In the genomic region with DNA sequence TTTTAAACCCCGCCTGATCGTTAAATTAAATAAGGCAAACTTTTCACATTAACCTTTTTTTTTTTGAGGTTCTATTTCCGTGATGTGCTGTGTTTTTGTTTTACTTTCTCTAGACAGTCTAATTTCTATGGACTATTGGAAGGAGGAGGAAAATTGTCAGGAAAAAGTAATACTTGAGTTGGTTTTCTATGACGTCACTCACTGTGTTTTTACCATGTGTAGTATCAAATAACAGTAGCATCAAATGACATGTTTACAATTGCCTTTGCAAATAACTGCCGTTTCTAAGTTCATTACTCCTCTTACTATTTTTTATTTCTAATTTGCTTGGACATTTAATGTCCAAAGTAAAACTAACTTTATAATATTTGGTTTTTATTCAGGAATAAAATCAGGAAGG, we compare ENCODE assay signal across 25 cellular contexts. TPM values are rescaled to one million over a fixed set of nuclear protein-coding genes. Genes with fewer than 3 reads are reported as not detected.
DNase-seq lines count a peak whose midpoint lies in the region; ATAC-seq and TF ChIP-seq lines count a peak whose summit lies in the region.
"Had no signal": no experiment of that assay in that cellular context is flagged by ENCODE, and none has a peak within 500 bp of the region (broad histone marks: within the 10 kb centered on the region; RNA-seq: fewer than 3 reads in every experiment).

No MANE protein-coding gene starts in this region.

- WGBS in esophagus squamous epithelium, 2 donors, result 79 to 86% methylated on average over 5 of the region's 5 CpGs

- H3K4me1 ChIP-seq in esophagus squamous epithelium (peaks cover 0 to 22% (median 4%) of the 10 kb centered on the region in 3 donors), tibial artery (peaks cover 0 to 59% (median 23%) of the 10 kb centered on the region in 4 donors), PC-9 (replicated peaks; ENCODE audit: insufficient read depth) (no peaks in the 10 kb centered on the region)
- H3K4me1 ChIP-seq: Peyer's patch had no signal

- intact Hi-C loops in esophagus squamous epithelium (cut with DNase I), result no loop called here
- intact Hi-C loops in tibial artery (cut with DNase I; ENCODE audit: low total_unique reads), result no loop called here
- intact Hi-C loops in PC-9 (cut with micrococcal nuclease; ENCODE audit: unreplicated experiment), result no loop called here

- no peak for TF ChIP-seq POLR2A in esophagus squamous epithelium (IDR thresholded peaks at IDR 0.05)

- no peak overlapping the region for H2AFZ ChIP-seq in PC-9

- H3K9me3 ChIP-seq in esophagus squamous epithelium (no peaks in the 10 kb centered on the region), tibial artery (no peaks in the 10 kb centered on the region), PC-9 (ENCODE audit: insufficient read depth, low read depth) (no peaks in the 10 kb centered on the region)
- H3K9me3 ChIP-seq: left ventricle myocardium inferior, ovary, Peyer's patch, upper lobe of left lung had no signal

- no peak overlapping the region for H3K4me2 ChIP-seq in PC-9

- H3K27ac ChIP-seq in esophagus squamous epithelium, result peak overlapping the region in 3 of 4 donors; percentile 65 to 81 (median 69)
- peak overlapping the region; percentile 37 to 59 for H3K27ac ChIP-seq in tibial artery
- H3K27ac ChIP-seq in PC-9, result no peak overlapping the region
- H3K27ac ChIP-seq: left ventricle myocardium inferior, ovary, Peyer's patch, upper lobe of left lung had no signal

- H3K79me2 ChIP-seq in PC-9 (ENCODE audit: low read depth), result peaks cover 94% of the 10 kb centered on the region

- H3K27me3 ChIP-seq in esophagus squamous epithelium (no peaks in the 10 kb centered on the region), tibial artery (no peaks in the 10 kb centered on the region), PC-9 (ENCODE audit: insufficient read depth, low read depth) (no peaks in the 10 kb centered on the region)
- H3K27me3 ChIP-seq: ovary, Peyer's patch, upper lobe of left lung had no signal

- no peaks in the 10 kb centered on the region; the same call in 1 of the 2 replicates for H3F3A ChIP-seq in PC-9 (ENCODE audit: insufficient read depth, low read depth)

- POLR2A ChIA-PET in PC-9 (lab: Charles Lee; ENCODE audit: unreplicated experiment), result no interaction called here

- no peak for ATAC-seq in HG03135 (IDR thresholded peaks at IDR 0.05; ENCODE audit: unreplicated experiment)
- ATAC-seq: stimulated activated memory B cell treated with anti-CD40 and anti-IgM and Interleukin-4, amounts not matched to agents 10 μg/mL and 1 μg/mL and 100 μg/mL, for 72 hours had no signal

- H3K9me2 ChIP-seq in PC-9 (ENCODE audit: insufficient read depth), result no peaks in the 10 kb centered on the region

- peak; percentile 24 for DNase-seq in NCI-H510A treated with DMSO at 0.1 percent for 48 hours (lab: John Stamatoyannopoulos, UW)
- no peak for DNase-seq in NCI-H510A (lab: John Stamatoyannopoulos, UW)
- DNase-seq in NCI-H2029 (lab: John Stamatoyannopoulos, UW), result peak; percentile 49
- DNase-seq in esophagus squamous epithelium (lab: John Stamatoyannopoulos, UW), result no peak
- DNase-seq in tibial artery, result no peak
- no peak for DNase-seq in PC-9
- no peak for DNase-seq in cerebellum (ENCODE audit: low spot score)
- DNase-seq: activated CD4-positive, alpha-beta memory T cell treated with anti-CD3 and anti-CD28 coated beads for 36 hours; activated CD4-positive, alpha-beta T cell treated with anti-CD3 and anti-CD28 coated beads for 1 hour; activated CD8-positive, alpha-beta memory T cell treated with anti-CD3 and anti-CD28 coated beads, Interleukin-2, amount 50 U/mL, for 48 hours; activated naive CD4-positive, alpha-beta T cell treated with Interleukin-2 at 50 U/mL for 16 hours; AML-193; CD4-positive, alpha-beta memory T cell; EL; islet precursor cell; left ventricle myocardium inferior; mesendoderm; NCI-H774; ovary; Peyer's patch; SIG-M5; upper lobe of left lung had no signal

- TF ChIP-seq CTCF in esophagus squamous epithelium (IDR thresholded peaks at IDR 0.05), result no peak
- no peak for TF ChIP-seq CTCF in tibial artery (IDR thresholded peaks at IDR 0.05)
- TF ChIP-seq CTCF in PC-9 (conservative IDR thresholded peaks at IDR 0.05), result no peak

- CTCF ChIA-PET in PC-9 (lab: Charles Lee), result no interaction called here

- H3K36me3 ChIP-seq in esophagus squamous epithelium (no peaks in the 10 kb centered on the region), tibial artery (no peaks in the 10 kb centered on the region), PC-9 (ENCODE audit: low read depth) (no peaks in the 10 kb centered on the region)
- H3K36me3 ChIP-seq: left ventricle myocardium inferior, ovary, Peyer's patch, upper lobe of left lung had no signal

- no TSS peak for BruUV-seq in PC-9 (replicated peaks; lab: Mats Ljungman, UMichigan)

- no peaks in the 10 kb centered on the region for H4K20me1 ChIP-seq in PC-9 (ENCODE audit: insufficient read depth)

- H3K4me3 ChIP-seq in esophagus squamous epithelium, result no peak overlapping the region
- H3K4me3 ChIP-seq in tibial artery, result no peak overlapping the region
- H3K4me3 ChIP-seq in PC-9, result no peak overlapping the region
- H3K4me3 ChIP-seq: left ventricle myocardium inferior, ovary, Peyer's patch, skin epidermis, upper lobe of left lung had no signal

RNA-seq across cellular contexts. Expression of a gene that starts 32.3 kb away (rescaled TPM):
- total RNA-seq in esophagus squamous epithelium (100 to 1,000 TPM in 2 of 4 donors, 10 to 100 TPM in 2; 49.7 to 135 (median 82.2) TPM), PC-9 (2021) (156 and 213 TPM in 2 replicates), cerebellum (7.7 TPM)

Comparison
In these comparisons a context has a peak if more than half of its experiments do, and no peak if none do; other contexts are left out.
1. DNase-seq: peak in NCI-H510A treated with DMSO at 0.1 percent for 48 hours (single experiment) and NCI-H2029 (single experiment); none in NCI-H510A (single experiment), esophagus squamous epithelium (single experiment), tibial artery (0 of 2), PC-9 (0 of 2) and cerebellum (single experiment).